Comparison of ENCODE assay signal across 8 cellular contexts in the genomic region with DNA sequence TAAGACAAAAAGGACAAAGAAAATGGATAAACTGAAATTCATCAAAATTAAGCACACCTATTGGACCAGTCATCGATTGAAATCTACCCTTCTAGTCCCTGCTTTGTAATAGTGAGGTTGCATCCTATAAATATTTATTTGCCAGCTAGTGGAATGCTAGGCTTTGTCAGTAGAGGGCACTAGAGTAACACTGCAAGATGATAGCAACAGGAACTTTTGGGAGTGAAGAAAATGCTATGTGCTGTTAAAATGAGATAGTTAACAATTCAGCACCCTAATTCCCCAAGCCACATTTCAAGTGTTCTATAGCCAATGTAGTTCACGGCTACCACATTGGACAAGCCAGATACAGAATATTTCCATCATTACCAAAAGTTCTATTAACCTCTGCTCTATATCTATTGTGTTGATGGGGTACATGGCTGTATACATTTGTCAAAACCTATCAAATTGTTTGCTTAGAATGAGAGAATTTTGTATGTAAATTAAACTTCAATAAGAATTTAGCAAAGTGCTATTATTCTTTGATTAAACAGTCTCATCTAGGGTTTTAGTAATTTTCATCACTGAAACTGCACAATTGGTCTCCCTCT.
DNase-seq lines count a peak whose midpoint lies in the region; ATAC-seq and TF ChIP-seq lines count a peak whose summit lies in the region.

No MANE protein-coding gene starts in this region.

- H3K9me3 Mint-ChIP-seq in activated CD8-positive, alpha-beta memory T cell treated with anti-CD3 and anti-CD28 coated beads, Interleukin-2, amount 10 ng/mL, durations not matched to agents 7 days and 5 days (ENCODE audit: low read depth), result no peaks in the 10 kb centered on the region

- H3K27me3 ChIP-seq in OCI-LY3 (ENCODE audit: low read depth, low read length) (no peaks in the 10 kb centered on the region), colonic mucosa (no peaks in the 10 kb centered on the region), lung (ENCODE audit: control insufficient read depth, insufficient read depth) (no peaks in the 10 kb centered on the region)

- H3K4me1 ChIP-seq in OCI-LY3 (ENCODE audit: low read length) (no peaks in the 10 kb centered on the region), colonic mucosa (no peaks in the 10 kb centered on the region), lung (ENCODE audit: control insufficient read depth in 2 of 2, insufficient read depth in 2 of 2, low read length in 2 of 2) (no peaks in the 10 kb centered on the region)

- no peak overlapping the region for H3K4me3 Mint-ChIP-seq in activated CD8-positive, alpha-beta memory T cell treated with anti-CD3 and anti-CD28 coated beads, Interleukin-2, amount 10 ng/mL, durations not matched to agents 7 days and 5 days

- peaks cover 3% of the 10 kb centered on the region for H3K27me3 Mint-ChIP-seq in activated CD8-positive, alpha-beta memory T cell treated with anti-CD3 and anti-CD28 coated beads, Interleukin-2, amount 10 ng/mL, durations not matched to agents 7 days and 5 days

- H3K36me3 ChIP-seq in OCI-LY3 (replicated peaks; ENCODE audit: low read depth, low read length) (no peaks in the 10 kb centered on the region), colonic mucosa (no peaks in the 10 kb centered on the region), lung (ENCODE audit: control insufficient read depth in 2 of 2, insufficient read depth in 2 of 2, low read length in 2 of 2) (no peaks in the 10 kb centered on the region)

- peak; percentile 45 for ATAC-seq in activated CD8-positive, alpha-beta memory T cell treated with anti-CD3 and anti-CD28 coated beads, Interleukin-2, amount 10 ng/mL, durations not matched to agents 7 days and 5 days
- ATAC-seq in GM19455 (IDR thresholded peaks at IDR 0.05; ENCODE audit: unreplicated experiment), result peak; percentile 90
- peak; percentile 76 for ATAC-seq in HG03457 (IDR thresholded peaks at IDR 0.05; ENCODE audit: unreplicated experiment)
- ATAC-seq in lung (ENCODE audit: insufficient read depth, low FRiP score), result no peak

- no peak overlapping the region for H2AFZ ChIP-seq in OCI-LY3 (ENCODE audit: low read depth, low read length)

- no peaks in the 10 kb centered on the region for H3K36me3 Mint-ChIP-seq in activated CD8-positive, alpha-beta memory T cell treated with anti-CD3 and anti-CD28 coated beads, Interleukin-2, amount 10 ng/mL, durations not matched to agents 7 days and 5 days

- H3K27ac ChIP-seq in OCI-LY3 (ENCODE audit: low read length), result no peak overlapping the region
- H3K27ac ChIP-seq in colonic mucosa, result no peak overlapping the region
- no peak overlapping the region for H3K27ac ChIP-seq in lung (ENCODE audit: low read depth in 1 of 2, low read length in 1 of 2)

- H3K79me2 ChIP-seq in OCI-LY3 (ENCODE audit: low read length), result no peaks in the 10 kb centered on the region

- H3K4me1 Mint-ChIP-seq in activated CD8-positive, alpha-beta memory T cell treated with anti-CD3 and anti-CD28 coated beads, Interleukin-2, amount 10 ng/mL, durations not matched to agents 7 days and 5 days, result no peaks in the 10 kb centered on the region

- intact Hi-C loops in colonic mucosa (cut with DNase I), result loop anchor here (10.0 kb wide), 1 partner anchor 864 kb away; no protein-coding TSS in a partner anchor

- H3K4me3 ChIP-seq in OCI-LY3 (ENCODE audit: low read length) (no peak overlapping the region), colonic mucosa (no peak overlapping the region), lung (no peak overlapping the region)

- CTCF ChIA-PET in activated CD8-positive, alpha-beta memory T cell treated with anti-CD3 and anti-CD28 coated beads, Interleukin-2, amount 10 ng/mL, durations not matched to agents 7 days and 5 days (lab: Charles Lee), result interaction anchor here (0.8 to 2.7 kb wide), 10 partner anchors 315 to 1161 kb away, joined by 3 to 15 read pairs (median 4); no protein-coding TSS in a partner anchor

- WGBS in lung, 2 donors, result 13 to 15% methylated on average over 2 of the region's 2 CpGs

- no peak for DNase-seq in activated CD8-positive, alpha-beta memory T cell treated with anti-CD3 and anti-CD28 coated beads, Interleukin-2, amount 10 ng/mL, durations not matched to agents 7 days and 5 days
- no peak for DNase-seq in activated CD8-positive, alpha-beta memory T cell treated with anti-CD3 and anti-CD28 coated beads, Interleukin-2, amount 50 U/mL, for 48 hours
- DNase-seq in colonic mucosa, result peak; percentile 55
- no peak for DNase-seq in lung (ENCODE audit: low spot score)
- DNase-seq in NCI-H510A (lab: John Stamatoyannopoulos, UW), result no peak

- no peak overlapping the region for H3K9ac ChIP-seq in OCI-LY3 (ENCODE audit: low read length)
- H3K9ac ChIP-seq in colonic mucosa (ENCODE audit: low read depth in 2 of 2, low read length in 2 of 2), result no peak overlapping the region

- H3K27ac Mint-ChIP-seq in activated CD8-positive, alpha-beta memory T cell treated with anti-CD3 and anti-CD28 coated beads, Interleukin-2, amount 10 ng/mL, durations not matched to agents 7 days and 5 days, result no peak overlapping the region

- H3K4me2 ChIP-seq in OCI-LY3 (ENCODE audit: low read length), result no peak overlapping the region

- TF ChIP-seq CTCF in OCI-LY3 (IDR thresholded peaks at IDR 0.05; ENCODE audit: low read depth, low read length), result peak; percentile 91
- peak; percentile 98 for TF ChIP-seq CTCF in colonic mucosa (IDR thresholded peaks at IDR 0.05)
- peak; percentile 72 for TF ChIP-seq CTCF in lung (IDR thresholded peaks at IDR 0.05; ENCODE audit: control extremely low read depth, extremely low read depth)

- no peaks in the 10 kb centered on the region for H4K20me1 ChIP-seq in OCI-LY3 (ENCODE audit: insufficient read depth, low read length)

- no peaks in the 10 kb centered on the region for H3K9me3 ChIP-seq in OCI-LY3 (ENCODE audit: insufficient read depth, low read length)
- H3K9me3 ChIP-seq in colonic mucosa, result no peaks in the 10 kb centered on the region
- no peaks in the 10 kb centered on the region for H3K9me3 ChIP-seq in lung (ENCODE audit: control insufficient read depth in 2 of 2, insufficient read depth in 1 of 2, low read length in 1 of 2)
